ENCODE assay signal across 8 cellular contexts in genomic region chr16:30557397-30557949, GRCh38. TPM values are rescaled to one million over a fixed set of nuclear protein-coding genes. Genes with fewer than 3 reads are reported as not detected.
DNase-seq lines count a peak whose midpoint lies in the region; ATAC-seq and TF ChIP-seq lines count a peak whose summit lies in the region.

No MANE protein-coding gene starts in this region.

- ATAC-seq in GM21447 (IDR thresholded peaks at IDR 0.05; ENCODE audit: unreplicated experiment) (peak; percentile 3), HG02870 (IDR thresholded peaks at IDR 0.05; ENCODE audit: unreplicated experiment) (no peak)

- peaks cover 6% of the 10 kb centered on the region for H3K4me1 ChIP-seq in muscle layer of colon (ENCODE audit: insufficient read depth, low read length)

- H3K27ac ChIP-seq in C4-2B (peak overlapping the region; percentile 94), muscle layer of colon (ENCODE audit: low read depth, low read length) (peak overlapping the region; percentile 95)

- H3K9me3 ChIP-seq in muscle layer of colon (ENCODE audit: low read length) = no peaks in the 10 kb centered on the region

- peaks cover 17% of the 10 kb centered on the region for H3K36me3 ChIP-seq in muscle layer of colon (ENCODE audit: insufficient read depth, low read length)

- peak overlapping the region; percentile 81 to 83 for H3K4me3 ChIP-seq in muscle layer of colon (ENCODE audit: low read depth in 1 of 2, low read length in 2 of 2)

- TF ChIP-seq CTCF in C4-2B (conservative IDR thresholded peaks at IDR 0.05) = no peak

- no peaks in the 10 kb centered on the region for H3K27me3 ChIP-seq in muscle layer of colon (ENCODE audit: control insufficient read depth in 1 of 2, insufficient read depth in 2 of 2, low read length in 2 of 2)

- POLR2A ChIA-PET in HEK293T (lab: Yijun Ruan, JAX) = interaction anchor here (0.6 to 3.3 kb wide), 20 partner anchors 8 to 402 kb away, joined by 3 to 181 read pairs (median 9); partner anchors contain the start of genes DCTPP1, FBRS, ZNF688 and ZNF689

- peak overlapping the region; percentile 64 for H3K9ac ChIP-seq in muscle layer of colon (ENCODE audit: low read length)

- DNase-seq in OCI-M1 (lab: John Stamatoyannopoulos, UW) = peak; percentile 64
- DNase-seq in dermis blood vessel endothelial cell = peak; percentile 9
- no peak for DNase-seq in OCI-M2 (lab: John Stamatoyannopoulos, UW; ENCODE audit: unreplicated experiment)
- no peak for DNase-seq in HEK293T (ENCODE audit: extremely low spot score)

- CTCF ChIA-PET in HEK293T (lab: Yijun Ruan, JAX) = interaction anchor here (0.6 to 2.4 kb wide), 6 partner anchors 11 to 128 kb away, joined by 3 to 19 read pairs (median 5); partner anchors contain the start of genes DCTPP1 and ZNF747

TF ChIP-seq in HEK293T, 16 proteins besides CTCF, POLR2A, EP300 and RAD21:
- no peak for TF ChIP-seq HDGF (IDR thresholded peaks at IDR 0.05; ENCODE audit: borderline replicate concordance)
- no peak for TF ChIP-seq NFRKB (IDR thresholded peaks at IDR 0.05)
- no peak for TF ChIP-seq SUZ12 (IDR thresholded peaks at IDR 0.05)
- no peak for TF ChIP-seq FOXM1 (IDR thresholded peaks at IDR 0.05; ENCODE audit: borderline replicate concordance)

RNA-seq across cellular contexts. Expression of gene ZNF764, which starts 0.7 kb away (rescaled TPM):
- 4.4 and 4.8 TPM in 2 replicates for total RNA-seq in dermis blood vessel endothelial cell

RNA-seq across cellular contexts. Expression of gene ZNF688, which starts 14.0 kb away (rescaled TPM):
- total RNA-seq in dermis blood vessel endothelial cell = 10.6 and 10.9 TPM in 2 replicates

RNA-seq across cellular contexts. Expression of gene ZNF747, which starts 22.8 kb away (rescaled TPM):
- total RNA-seq in dermis blood vessel endothelial cell = 8.7 and 9.3 TPM in 2 replicates

RNA-seq across cellular contexts. Expression of gene ZNF785, which starts 28.0 kb away (rescaled TPM):
- 8.1 and 11.9 TPM in 2 replicates for total RNA-seq in dermis blood vessel endothelial cell

RNA-seq across cellular contexts. Expression of gene ZNF768, which starts 31.1 kb away (rescaled TPM):
- 18.6 and 21.3 TPM in 2 replicates for total RNA-seq in dermis blood vessel endothelial cell

Comparison
In these comparisons a context has a peak if more than half of its experiments do, and no peak if none do; other contexts are left out.
1. DNase-seq: peak in OCI-M1 (single experiment) and dermis blood vessel endothelial cell (single experiment); none in OCI-M2 (single experiment) and HEK293T (single experiment).